In genomic region chr15:34056921-34057320, GRCh38 we compare ENCODE assay signal across 28 cellular contexts. TPM values are rescaled to one million over a fixed set of nuclear protein-coding genes. Genes with fewer than 3 reads are reported as not detected.
DNase-seq lines count a peak whose midpoint lies in the region; ATAC-seq and TF ChIP-seq lines count a peak whose summit lies in the region.
"Had no signal": no experiment of that assay in that cellular context is flagged by ENCODE, and none has a peak within 500 bp of the region (broad histone marks: within the 10 kb centered on the region; RNA-seq: fewer than 3 reads in every experiment).

No MANE protein-coding gene starts in this region.

- in situ Hi-C loops in Caki2 (cut with HindIII; ENCODE audit: low pct_unique_long_range_greater_than_20kb, low sequenced_read_pairs) (no loop called here), IMR-90 (cut with MboI; ENCODE audit: low sequenced_read_pairs) (no loop called here)

- H3K4ac ChIP-seq in IMR-90 (ENCODE audit: low read depth, low read length) = peak overlapping the region; percentile 93

- no peak overlapping the region for H2AFZ ChIP-seq in IMR-90 (replicated peaks; ENCODE audit: low read length, poor library complexity)

- TF ChIP-seq CTCF in IMR-90 (conservative IDR thresholded peaks at IDR 0.05; ENCODE audit: low read depth, low read length) (no peak), chondrocyte (IDR thresholded peaks at IDR 0.05) (no peak), thoracic aorta (IDR thresholded peaks at IDR 0.05) (no peak)

- H3K4me1 ChIP-seq in IMR-90 (ENCODE audit: control insufficient read depth, insufficient read depth, low read length) = peaks cover 7% of the 10 kb centered on the region
- peaks cover 9 to 19% of the 10 kb centered on the region in 2 donors for H3K4me1 ChIP-seq in thoracic aorta (ENCODE audit: control insufficient read depth in 1 of 2, low read depth in 2 of 2)
- H3K4me1 ChIP-seq: tibial nerve had no signal

- H2BK5ac ChIP-seq in IMR-90 (ENCODE audit: low read depth, low read length, poor library complexity, severe bottlenecking) = peak overlapping the region; percentile 93

- peak overlapping the region; percentile 99 for H2BK20ac ChIP-seq in IMR-90 (ENCODE audit: low read depth, low read length)

- peak overlapping the region; percentile 100 for H3K27ac ChIP-seq in IMR-90 (ENCODE audit: insufficient read depth, low read length)
- H3K27ac ChIP-seq in thoracic aorta = peak overlapping the region; percentile 83 to 93
- H3K27ac ChIP-seq: neutrophil, SJCRH30 had no signal

- no peak overlapping the region for H3K4me2 ChIP-seq in IMR-90 (ENCODE audit: low read depth, low read length)

- H3K27me3 Mint-ChIP-seq in chondrocyte (ENCODE audit: low read depth) = no peaks in the 10 kb centered on the region
- H3K27me3 Mint-ChIP-seq in activated CD8-positive, alpha-beta T cell treated with anti-CD3 and anti-CD28 coated beads, Interleukin-2, amount 10 ng/mL, durations not matched to agents 7 days and 5 days (ENCODE audit: low read depth) = peaks cover 10% of the 10 kb centered on the region
- H3K27me3 Mint-ChIP-seq: activated naive CD8-positive, alpha-beta T cell; stimulated activated naive CD8-positive, alpha-beta T cell treated with anti-CD3 and anti-CD28 coated beads, Interleukin-15, amount 100 ng/mL, for 72 hours had no signal

- dilution Hi-C loops in IMR-90 (cut with HindIII; ENCODE audit: low sequenced_read_pairs, unreplicated experiment) = no loop called here

- TF ChIP-seq POLR2A in IMR-90 (IDR thresholded peaks at IDR 0.05; ENCODE audit: low read depth, low read length) = no peak

- H2AK9ac ChIP-seq in IMR-90 (replicated peaks; ENCODE audit: low read depth, low read length, poor library complexity) = peak overlapping the region; percentile 71

- H3K14ac ChIP-seq in IMR-90 (replicated peaks; ENCODE audit: low read depth, low read length) = peak overlapping the region; percentile 95

- peak overlapping the region; percentile 39; the same call in 2 of the 3 replicates for H2BK15ac ChIP-seq in IMR-90 (ENCODE audit: low read depth, low read length)

- BruUV-seq in IMR-90 (replicated peaks; lab: Mats Ljungman, UMichigan) = no TSS peak

- TF ChIP-seq RAD21 in IMR-90 (IDR thresholded peaks at IDR 0.05; ENCODE audit: low read length) = no peak

- POLR2A ChIA-PET in IMR-90 (lab: Charles Lee; ENCODE audit: unreplicated experiment) = no interaction called here
- POLR2A ChIA-PET in activated CD8-positive, alpha-beta T cell treated with anti-CD3 and anti-CD28 coated beads, Interleukin-2, amount 10 ng/mL, durations not matched to agents 7 days and 5 days (lab: Charles Lee) = no interaction called here

- no peaks in the 10 kb centered on the region for H3K36me3 ChIP-seq in IMR-90 (ENCODE audit: control insufficient read depth, insufficient read depth, low read length)
- H3K36me3 ChIP-seq in thoracic aorta = no peaks in the 10 kb centered on the region
- H3K36me3 ChIP-seq: neutrophil, SJCRH30, tibial nerve had no signal

- DNase-seq in Caki2 (ENCODE audit: low read depth) (peak; percentile 34), IMR-90 (no peak), chondrocyte (ENCODE audit: low spot score) (no peak), thoracic aorta (ENCODE audit: low spot score) (no peak), NCI-H2227 treated with DMSO at 0.1 percent for 48 hours (lab: John Stamatoyannopoulos, UW) (no peak)
- no peak for DNase-seq in activated CD8-positive, alpha-beta T cell treated with anti-CD3 and anti-CD28 coated beads, Interleukin-2, amount 10 ng/mL, durations not matched to agents 7 days and 5 days
- DNase-seq: activated T-cell treated with anti-CD3 and anti-CD28 coated beads for 4 hours; CD4-positive, CD25-positive, alpha-beta regulatory T cell; effector CD4-positive, alpha-beta T cell; H9; KG1; MM.1S; naive B cell; NCI-H1417; NCI-H2081; NCI-H345; NCI-H748 treated with DMSO at 0.1 percent for 48 hours; SJCRH30; small intestine; stimulated activated CD4-positive, alpha-beta T cell treated with anti-CD3 and anti-CD28 coated beads, Interleukin-1b, Interleukin-23, amount 100 ng/mL, for 48 hours; stimulated activated CD8-positive, alpha-beta memory T cell treated with anti-CD3 and anti-CD28 coated beads, Interleukin-4, amount 100 ng/mL, for 48 hours; stimulated activated naive CD8-positive, alpha-beta T cell treated with anti-CD3 and anti-CD28 coated beads, Interleukin-15, amount 100 ng/mL, for 72 hours had no signal

- H4K20me1 ChIP-seq in IMR-90 (ENCODE audit: insufficient read depth, low read length) = no peaks in the 10 kb centered on the region

- ATAC-seq in IMR-90 (ENCODE audit: low read depth) (no peak), thoracic aorta (ENCODE audit: insufficient number of reproducible peaks, low FRiP score, low read depth) (no peak), GM19023 (IDR thresholded peaks at IDR 0.05; ENCODE audit: unreplicated experiment) (no peak)
- ATAC-seq in activated CD8-positive, alpha-beta T cell treated with anti-CD3 and anti-CD28 coated beads, Interleukin-2, amount 10 ng/mL, durations not matched to agents 7 days and 5 days = no peak
- ATAC-seq: left lobe of liver; stimulated activated naive CD8-positive, alpha-beta T cell treated with anti-CD3 and anti-CD28 coated beads, Interleukin-15, amount 100 ng/mL, for 72 hours had no signal

- peak overlapping the region; percentile 72 to 77; a peak in 3 of 4 replicates for H4K8ac ChIP-seq in IMR-90 (ENCODE audit: low read depth in 2 of 2, low read length in 2 of 2)

- H3K27ac Mint-ChIP-seq in chondrocyte (ENCODE audit: unreplicated experiment) = peak overlapping the region; percentile 83
- H3K27ac Mint-ChIP-seq in activated CD8-positive, alpha-beta T cell treated with anti-CD3 and anti-CD28 coated beads, Interleukin-2, amount 10 ng/mL, durations not matched to agents 7 days and 5 days = no peak overlapping the region
- H3K27ac Mint-ChIP-seq: activated naive CD8-positive, alpha-beta T cell; brain; H9; naive B cell; stimulated activated naive CD8-positive, alpha-beta T cell treated with anti-CD3 and anti-CD28 coated beads, Interleukin-15, amount 100 ng/mL, for 72 hours had no signal

- no peaks in the 10 kb centered on the region for H3K9me3 ChIP-seq in IMR-90 (ENCODE audit: control insufficient read depth, insufficient read depth, low read length)
- H3K9me3 ChIP-seq in thoracic aorta = no peaks in the 10 kb centered on the region
- H3K9me3 ChIP-seq: neutrophil, tibial nerve had no signal

- no peaks in the 10 kb centered on the region for H3K27me3 ChIP-seq in IMR-90 (ENCODE audit: control insufficient read depth, insufficient read depth, low read length)
- no peaks in the 10 kb centered on the region for H3K27me3 ChIP-seq in thoracic aorta (replicated peaks; ENCODE audit: insufficient read depth)
- H3K27me3 ChIP-seq: neutrophil, SJCRH30, tibial nerve had no signal

- H4K91ac ChIP-seq in IMR-90 (ENCODE audit: insufficient read depth, low read depth, low read length) = peak overlapping the region; percentile 80

- peak overlapping the region; percentile 87; the same call in 1 of the 2 replicates for H3K23ac ChIP-seq in IMR-90 (ENCODE audit: low read depth, low read length)

- H3K4me1 Mint-ChIP-seq in chondrocyte (ENCODE audit: low read depth) = peaks cover 31% of the 10 kb centered on the region
- H3K4me1 Mint-ChIP-seq in activated CD8-positive, alpha-beta T cell treated with anti-CD3 and anti-CD28 coated beads, Interleukin-2, amount 10 ng/mL, durations not matched to agents 7 days and 5 days (ENCODE audit: low read depth) = peaks cover 2% of the 10 kb centered on the region
- H3K4me1 Mint-ChIP-seq: H9 had no signal

- peak overlapping the region; percentile 79 for H3K56ac ChIP-seq in IMR-90 (ENCODE audit: extremely low read depth, insufficient read depth, low read length)

- no peaks in the 10 kb centered on the region for H3K79me1 ChIP-seq in IMR-90 (ENCODE audit: low read depth in 1 of 2, low read length in 2 of 2)

- H2AK5ac ChIP-seq in IMR-90 (ENCODE audit: low read depth, low read length) = peak overlapping the region; percentile 78

- peaks cover 6% of the 10 kb centered on the region for H3K9me1 ChIP-seq in IMR-90 (ENCODE audit: insufficient read depth, low read length)

- H3K4me3 ChIP-seq in IMR-90 (ENCODE audit: insufficient read depth, low read depth, low read length) (no peak overlapping the region), thoracic aorta (no peak overlapping the region)
- H3K4me3 ChIP-seq: SJCRH30, tibial nerve had no signal

- peak overlapping the region; percentile 96 for H2BK120ac ChIP-seq in IMR-90 (ENCODE audit: low read depth, low read length)

- peaks cover 19% of the 10 kb centered on the region for H3K9me3 Mint-ChIP-seq in chondrocyte (ENCODE audit: low read depth)
- H3K9me3 Mint-ChIP-seq in activated CD8-positive, alpha-beta T cell treated with anti-CD3 and anti-CD28 coated beads, Interleukin-2, amount 10 ng/mL, durations not matched to agents 7 days and 5 days (ENCODE audit: insufficient read depth) = peaks cover 9% of the 10 kb centered on the region

- peak overlapping the region; percentile 96 for H4K5ac ChIP-seq in IMR-90 (ENCODE audit: low read depth, low read length)

- H3K18ac ChIP-seq in IMR-90 (ENCODE audit: low read depth, low read length) = peak overlapping the region; percentile 99

- peak overlapping the region; percentile 85; the same call in 1 of the 2 replicates for H3K9ac ChIP-seq in IMR-90 (ENCODE audit: low read depth, low read length)

- H3K36me3 Mint-ChIP-seq in chondrocyte (ENCODE audit: low read depth) = peaks cover 13% of the 10 kb centered on the region
- H3K36me3 Mint-ChIP-seq in activated CD8-positive, alpha-beta T cell treated with anti-CD3 and anti-CD28 coated beads, Interleukin-2, amount 10 ng/mL, durations not matched to agents 7 days and 5 days (ENCODE audit: low read depth) = no peaks in the 10 kb centered on the region
- H3K36me3 Mint-ChIP-seq: activated naive CD8-positive, alpha-beta T cell; brain; CD4-positive, CD25-positive, alpha-beta regulatory T cell had no signal

- intact Hi-C loops in IMR-90 (cut with micrococcal nuclease) = no loop called here

- no peak overlapping the region for H3K4me3 Mint-ChIP-seq in chondrocyte (ENCODE audit: unreplicated experiment)
- no peak overlapping the region for H3K4me3 Mint-ChIP-seq in activated CD8-positive, alpha-beta T cell treated with anti-CD3 and anti-CD28 coated beads, Interleukin-2, amount 10 ng/mL, durations not matched to agents 7 days and 5 days
- H3K4me3 Mint-ChIP-seq: activated naive CD8-positive, alpha-beta T cell; brain; CD4-positive, CD25-positive, alpha-beta regulatory T cell; H9; naive B cell; stimulated activated naive CD8-positive, alpha-beta T cell treated with anti-CD3 and anti-CD28 coated beads, Interleukin-15, amount 100 ng/mL, for 72 hours had no signal

- WGBS in IMR-90 (ENCODE audit: extremely low coverage in 2 of 2, insufficient read length in 1 of 2), 2 experiments = no CpG with 5 or more reads among the region's 5 CpGs

- CTCF ChIA-PET in IMR-90 (lab: Yijun Ruan, JAX) = interaction anchor here (1.1 kb wide), 1 partner anchor 152 kb away, joined by 4 read pairs; no protein-coding TSS in a partner anchor
- CTCF ChIA-PET in activated CD8-positive, alpha-beta T cell treated with anti-CD3 and anti-CD28 coated beads, Interleukin-2, amount 10 ng/mL, durations not matched to agents 7 days and 5 days (lab: Charles Lee) = no interaction called here

RNA-seq across cellular contexts. Expression of gene AVEN, which starts 17.9 kb away (rescaled TPM):
- total RNA-seq in Caki2 (2014; rRNA removed; shearing (Covaris generic); ENCODE audit: low replicate concordance) = 14.2 and 23.8 TPM in 2 replicates
- total RNA-seq in IMR-90 (2012; rRNA removed) = 17.6 and 26.4 TPM in 2 replicates
- polyA plus RNA-seq in IMR-90 (2012; rRNA removed) = 8.2 and 9.1 TPM in 2 replicates
- 3.0 and 7.7 TPM in 2 replicates for polyA plus RNA-seq in IMR-90 (2012; cell fraction: cytosol; rRNA removed)
- 0.95 and 6.8 TPM in 2 replicates for polyA plus RNA-seq in IMR-90 (2012; cell fraction: nucleus; rRNA removed; ENCODE audit: low replicate concordance)
- total RNA-seq in chondrocyte = 16.5 to 27.3 TPM (median 26.4 TPM) in 3 replicates
- total RNA-seq in thoracic aorta = 10 to 100 TPM; 26.5 to 29.0 TPM
- 1 to 10 TPM; 8.5 to 8.7 TPM for total RNA-seq in activated CD8-positive, alpha-beta T cell treated with anti-CD3 and anti-CD28 coated beads, Interleukin-2, amount 10 ng/mL, durations not matched to agents 7 days and 5 days

RNA-seq across cellular contexts. Expression of gene EMC7, which starts 44.7 kb away (rescaled TPM):
- total RNA-seq in Caki2 (2014; rRNA removed; shearing (Covaris generic); ENCODE audit: low replicate concordance) = 37.4 and 51.1 TPM in 2 replicates
- total RNA-seq in IMR-90 (2012; rRNA removed) (46.6 and 58.6 TPM in 2 replicates), chondrocyte (88.6 to 106 TPM (median 98.7 TPM) in 3 replicates), thoracic aorta (10 to 100 TPM; 38.0 to 49.0 TPM)
- 66.8 and 76.4 TPM in 2 replicates for polyA plus RNA-seq in IMR-90 (2012; rRNA removed)
- 20.0 and 31.5 TPM in 2 replicates for polyA plus RNA-seq in IMR-90 (2012; cell fraction: cytosol; rRNA removed)
- polyA plus RNA-seq in IMR-90 (2012; cell fraction: nucleus; rRNA removed; ENCODE audit: low replicate concordance) = 3.0 and 27.9 TPM in 2 replicates
- 10 to 100 TPM; 54.3 to 58.4 TPM for total RNA-seq in activated CD8-positive, alpha-beta T cell treated with anti-CD3 and anti-CD28 coated beads, Interleukin-2, amount 10 ng/mL, durations not matched to agents 7 days and 5 days

RNA-seq across cellular contexts. Expression of gene PGBD4, which starts 45.0 kb away (rescaled TPM):
- total RNA-seq in Caki2 (2014; rRNA removed; shearing (Covaris generic); ENCODE audit: low replicate concordance) = 0.35 and 0.88 TPM in 2 replicates
- total RNA-seq in IMR-90 (2012; rRNA removed) (1.3 and 1.9 TPM in 2 replicates), chondrocyte (1.6 to 1.8 TPM (median 1.6 TPM) in 3 replicates), thoracic aorta (1 to 10 TPM in 1 of 2 donors, under 1 TPM in 1; 0.27 to 1.2 TPM)
- 0.75 and 0.89 TPM in 2 replicates for polyA plus RNA-seq in IMR-90 (2012; rRNA removed)
- polyA plus RNA-seq in IMR-90 (2012; cell fraction: cytosol; rRNA removed) = 0.15 and 0.16 TPM in 2 replicates
- polyA plus RNA-seq in IMR-90 (2012; cell fraction: nucleus; rRNA removed; ENCODE audit: low replicate concordance) = 0.14 and 0.73 TPM in 2 replicates
- total RNA-seq in activated CD8-positive, alpha-beta T cell treated with anti-CD3 and anti-CD28 coated beads, Interleukin-2, amount 10 ng/mL, durations not matched to agents 7 days and 5 days = 1 to 10 TPM; 2.8 to 2.9 TPM
